19 cellular contexts compared by ENCODE assay signal in the genomic region with DNA sequence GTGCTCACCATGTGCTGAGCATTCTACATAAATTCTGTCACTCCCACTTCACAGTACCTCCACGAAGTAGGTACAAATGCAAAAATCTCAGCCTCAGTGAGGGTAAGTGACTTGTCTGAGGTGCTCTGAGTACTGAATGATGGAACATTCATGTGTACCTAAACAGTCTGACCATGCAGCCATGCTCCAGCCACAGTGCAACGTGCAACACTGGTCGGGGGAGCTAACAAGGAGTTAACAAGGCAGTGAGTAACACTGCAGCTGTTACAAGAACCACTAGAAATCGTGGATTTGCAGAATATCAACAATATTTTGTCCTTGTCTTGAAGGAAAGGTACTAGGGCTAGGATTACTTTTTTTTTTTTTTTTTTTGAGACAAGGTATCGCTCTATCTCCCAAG. TPM values are rescaled to one million over a fixed set of nuclear protein-coding genes. Genes with fewer than 3 reads are reported as not detected.
A peak's percentile ranks its signal among the peaks of the same experiment; 100 is the strongest.
DNase-seq lines count a peak whose midpoint lies in the region; ATAC-seq, FAIRE-seq and TF ChIP-seq lines count a peak whose summit lies in the region.
"Had no signal": no experiment of that assay in that cellular context is flagged by ENCODE, and none has a peak within 500 bp of the region (broad histone marks: within the 10 kb centered on the region; RNA-seq: fewer than 3 reads in every experiment).

No MANE protein-coding gene starts in this region.

- H3K4me2 ChIP-seq in HepG2 (ENCODE audit: low read depth, low read length) = no peak overlapping the region; the same call in 1 of the 2 replicates
- H3K4me2 ChIP-seq in OCI-LY1 (ENCODE audit: low read length) = peak overlapping the region; percentile 15

- TF ChIP-seq POLR2A in HepG2 (IDR thresholded peaks at IDR 0.05; ENCODE audit: insufficient read depth in 1 of 2, low read depth in 2 of 2, low read length in 2 of 2) = no peak
- no peak for TF ChIP-seq POLR2A in right lobe of liver (IDR thresholded peaks at IDR 0.05)

- H4K20me1 ChIP-seq in HepG2 (ENCODE audit: insufficient read depth, low read length) = no peaks in the 10 kb centered on the region
- H4K20me1 ChIP-seq in OCI-LY1 (ENCODE audit: insufficient read depth, low read length) = no peaks in the 10 kb centered on the region

- no peaks in the 10 kb centered on the region for H3K27me3 Mint-ChIP-seq in activated T-helper 17 cell treated with anti-CD3 and anti-CD28 coated beads, Interleukin-2, amount 50 U/mL, for 72 hours
- H3K27me3 Mint-ChIP-seq in stimulated activated memory B cell treated with anti-CD40 and anti-IgM and Interleukin-4, amounts not matched to agents 10 μg/mL and 1 μg/mL and 100 μg/mL, for 72 hours = no peaks in the 10 kb centered on the region

- DNase-seq in HepG2 (ENCODE audit: low spot score) = no peak
- no peak for DNase-seq in right lobe of liver
- DNase-seq in islet precursor cell = no peak
- no peak for DNase-seq in lower lobe of right lung
- no peak for DNase-seq in stimulated activated CD4-positive, alpha-beta T cell treated with anti-CD3 and anti-CD28 coated beads, Interleukin-2, amount 100 ng/mL, for 48 hours
- DNase-seq: BE2C, Calu3, GOT3, NCI-H1048, NCI-H1436 treated with DMSO at 0.1 percent for 48 hours, NCI-H2029, NCI-H526, Peyer's patch had no signal

- intact Hi-C loops in HepG2 (cut with micrococcal nuclease; ENCODE audit: unreplicated experiment) = no loop called here
- intact Hi-C loops in right lobe of liver (cut with DNase I) = no loop called here
- intact Hi-C loops in lower lobe of right lung (cut with DNase I) = no loop called here

- FAIRE-seq in HepG2 (lab: Jason Lieb, UNC) = no peak
- FAIRE-seq: A204.1 had no signal

- H3K9ac ChIP-seq in HepG2 (ENCODE audit: insufficient read depth, low read depth, low read length) (no peak overlapping the region), OCI-LY1 (ENCODE audit: low read length) (peak overlapping the region; percentile 29)

- H3K36me3 Mint-ChIP-seq in activated T-helper 17 cell treated with anti-CD3 and anti-CD28 coated beads, Interleukin-2, amount 50 U/mL, for 72 hours (ENCODE audit: low read depth) = no peaks in the 10 kb centered on the region
- no peaks in the 10 kb centered on the region for H3K36me3 Mint-ChIP-seq in stimulated activated memory B cell treated with anti-CD40 and anti-IgM and Interleukin-4, amounts not matched to agents 10 μg/mL and 1 μg/mL and 100 μg/mL, for 72 hours
- H3K36me3 Mint-ChIP-seq: CD4-positive, alpha-beta memory T cell had no signal

- peaks cover 26% of the 10 kb centered on the region for H3K4me1 Mint-ChIP-seq in activated T-helper 17 cell treated with anti-CD3 and anti-CD28 coated beads, Interleukin-2, amount 50 U/mL, for 72 hours
- peaks cover 88% of the 10 kb centered on the region for H3K4me1 Mint-ChIP-seq in stimulated activated memory B cell treated with anti-CD40 and anti-IgM and Interleukin-4, amounts not matched to agents 10 μg/mL and 1 μg/mL and 100 μg/mL, for 72 hours

- TF ChIP-seq EP300 in HepG2 (IDR thresholded peaks at IDR 0.05; ENCODE audit: low read depth in 2 of 2, low read length in 2 of 2) = no peak
- no peak for TF ChIP-seq EP300 in HepG2 (CRISPR knock-in tag; IDR thresholded peaks at IDR 0.05; ENCODE audit: borderline replicate concordance)

- peak overlapping the region; percentile 67 for H3K4me3 Mint-ChIP-seq in activated T-helper 17 cell treated with anti-CD3 and anti-CD28 coated beads, Interleukin-2, amount 50 U/mL, for 72 hours
- no peak overlapping the region for H3K4me3 Mint-ChIP-seq in stimulated activated memory B cell treated with anti-CD40 and anti-IgM and Interleukin-4, amounts not matched to agents 10 μg/mL and 1 μg/mL and 100 μg/mL, for 72 hours
- H3K4me3 Mint-ChIP-seq: CD4-positive, alpha-beta memory T cell had no signal

- H3K9me3 Mint-ChIP-seq in activated T-helper 17 cell treated with anti-CD3 and anti-CD28 coated beads, Interleukin-2, amount 50 U/mL, for 72 hours = no peaks in the 10 kb centered on the region
- H3K9me3 Mint-ChIP-seq in stimulated activated memory B cell treated with anti-CD40 and anti-IgM and Interleukin-4, amounts not matched to agents 10 μg/mL and 1 μg/mL and 100 μg/mL, for 72 hours = no peaks in the 10 kb centered on the region
- H3K9me3 Mint-ChIP-seq: CD4-positive, alpha-beta memory T cell had no signal

- H3K79me2 ChIP-seq in HepG2 (ENCODE audit: insufficient read depth, low read length) (no peaks in the 10 kb centered on the region), OCI-LY1 (ENCODE audit: insufficient read depth, low read length) (no peaks in the 10 kb centered on the region)

- POLR2A ChIA-PET in HepG2 (lab: Yijun Ruan, JAX) = no interaction called here

- no peaks in the 10 kb centered on the region for H3K9me2 ChIP-seq in OCI-LY1 (ENCODE audit: low read depth, low read length)

- H2AFZ ChIP-seq in HepG2 (ENCODE audit: low read length) (no peak overlapping the region), OCI-LY1 (ENCODE audit: low read length) (no peak overlapping the region)

- no peak for TF ChIP-seq CTCF in HepG2 (CRISPR knock-in tag; IDR thresholded peaks at IDR 0.05)
- no peak for TF ChIP-seq CTCF in right lobe of liver (IDR thresholded peaks at IDR 0.05)
- TF ChIP-seq CTCF in OCI-LY1 (IDR thresholded peaks at IDR 0.05; ENCODE audit: low read length) = no peak
- no peak for TF ChIP-seq CTCF in lower lobe of right lung (IDR thresholded peaks at IDR 0.05)

- 31% methylated on average over 5 of the region's 5 CpGs for WGBS in HepG2 (ENCODE audit: low lambda C conversion rate)
- WGBS in right lobe of liver (ENCODE audit: insufficient coverage, low coverage, low lambda C conversion rate, missing lambda C conversion rate) = 76% methylated on average over 4 of the region's 5 CpGs

- H3K4me3 ChIP-seq in HepG2 (replicated peaks in 1 of 3; ENCODE audit: insufficient read depth in 1 of 3, low read depth in 2 of 3, low read length in 3 of 3) (no peak overlapping the region), right lobe of liver (no peak overlapping the region), OCI-LY1 (ENCODE audit: low read depth, low read length, poor library complexity, severe bottlenecking) (no peak overlapping the region), lower lobe of right lung (no peak overlapping the region)
- H3K4me3 ChIP-seq: Peyer's patch had no signal

- H3K4me1 ChIP-seq in HepG2 (ENCODE audit: insufficient read depth, low read length) (peaks cover 32% of the 10 kb centered on the region), right lobe of liver (peaks cover 0 to 37% (median 0%) of the 10 kb centered on the region in 4 donors), OCI-LY1 (ENCODE audit: insufficient read depth, low read length, severe bottlenecking) (peaks cover 91% of the 10 kb centered on the region), lower lobe of right lung (peaks cover 7% of the 10 kb centered on the region)
- H3K4me1 ChIP-seq: BE2C, Peyer's patch had no signal

- in situ Hi-C loops in HepG2 (cut with HindIII; ENCODE audit: extremely low pct_ligation_motif_present, low pct_unique_long_range_greater_than_20kb) = loop anchor here (25.0 kb wide), 1 partner anchor 271 kb away; a partner anchor contains a TSS

- CTCF ChIA-PET in HepG2 (lab: Yijun Ruan, JAX; ENCODE audit: low intra/inter-chr PET ratio, low total read pairs) = interaction anchor here (0.6 kb wide), 1 partner anchor 198 kb away, joined by 3 read pairs; no protein-coding TSS in a partner anchor

- H3K27ac ChIP-seq in HepG2 (ENCODE audit: extremely low read length, insufficient read depth, low read length) (no peak overlapping the region), right lobe of liver (no peak overlapping the region), OCI-LY1 (ENCODE audit: low read depth, low read length, poor library complexity, severe bottlenecking) (peak overlapping the region; percentile 95), lower lobe of right lung (no peak overlapping the region)
- H3K27ac ChIP-seq: Peyer's patch had no signal

- ATAC-seq in HepG2 (no peak), right lobe of liver (no peak), lower lobe of right lung (no peak)
- no peak for ATAC-seq in activated T-helper 17 cell treated with anti-CD3 and anti-CD28 coated beads, Interleukin-2, amount 50 U/mL, for 72 hours (replicated peaks)
- no peak for ATAC-seq in stimulated activated memory B cell treated with anti-CD40 and anti-IgM and Interleukin-4, amounts not matched to agents 10 μg/mL and 1 μg/mL and 100 μg/mL, for 72 hours
- ATAC-seq: Right ventricle myocardium inferior had no signal

- H3F3A ChIP-seq in OCI-LY1 (ENCODE audit: insufficient read depth, low read length) = no peaks in the 10 kb centered on the region

- peak overlapping the region; percentile 96 for H3K27ac Mint-ChIP-seq in activated T-helper 17 cell treated with anti-CD3 and anti-CD28 coated beads, Interleukin-2, amount 50 U/mL, for 72 hours
- peak overlapping the region; percentile 86 for H3K27ac Mint-ChIP-seq in stimulated activated memory B cell treated with anti-CD40 and anti-IgM and Interleukin-4, amounts not matched to agents 10 μg/mL and 1 μg/mL and 100 μg/mL, for 72 hours

- no TSS peak for BruUV-seq in HepG2 (replicated peaks; lab: Mats Ljungman, UMichigan)

- no peak for TF ChIP-seq RAD21 in HepG2 (CRISPR knock-in tag; IDR thresholded peaks at IDR 0.05)

- no peaks in the 10 kb centered on the region for H3K36me3 ChIP-seq in HepG2 (replicated peaks in 1 of 2; ENCODE audit: control insufficient read depth in 1 of 2, insufficient read depth in 2 of 2, low read length in 2 of 2)
- H3K36me3 ChIP-seq in right lobe of liver = no peaks in the 10 kb centered on the region
- H3K36me3 ChIP-seq in OCI-LY1 (ENCODE audit: insufficient read depth, low read length) = no peaks in the 10 kb centered on the region
- no peaks in the 10 kb centered on the region for H3K36me3 ChIP-seq in lower lobe of right lung
- H3K36me3 ChIP-seq: BE2C, Peyer's patch had no signal

- H3K9me3 ChIP-seq in HepG2 (ENCODE audit: low read length) = no peaks in the 10 kb centered on the region
- no peaks in the 10 kb centered on the region for H3K9me3 ChIP-seq in right lobe of liver
- H3K9me3 ChIP-seq in OCI-LY1 (ENCODE audit: low read length) = no peaks in the 10 kb centered on the region
- no peaks in the 10 kb centered on the region for H3K9me3 ChIP-seq in lower lobe of right lung
- H3K9me3 ChIP-seq: BE2C, Peyer's patch had no signal

- H3K27me3 ChIP-seq in HepG2 (ENCODE audit: control insufficient read depth in 1 of 2, insufficient read depth in 2 of 2, low read length in 2 of 2) (no peaks in the 10 kb centered on the region; a peak in 1 of 5 replicates), right lobe of liver (no peaks in the 10 kb centered on the region), OCI-LY1 (ENCODE audit: insufficient read depth, low read length) (no peaks in the 10 kb centered on the region), lower lobe of right lung (ENCODE audit: low read depth) (no peaks in the 10 kb centered on the region)
- H3K27me3 ChIP-seq: BE2C, Peyer's patch had no signal

RNA-seq across cellular contexts. Expression of a gene that starts 36.6 kb away (rescaled TPM):
- 299 and 369 TPM in 2 replicates for total RNA-seq in HepG2 (2016; rRNA removed; fragmentation: Illumina TruSeq; extraction: Trizol)
- 264 and 285 TPM in 2 replicates for total RNA-seq in HepG2 (2016; cell fraction: cytosol; rRNA removed; fragmentation: Illumina TruSeq; extraction: Trizol; ENCODE audit: low read depth)
- total RNA-seq in HepG2 (2016; cell fraction: insoluble cytoplasmic fraction; rRNA removed; fragmentation: Illumina TruSeq; extraction: Trizol) = 309 and 377 TPM in 2 replicates
- 307 and 313 TPM in 2 replicates for total RNA-seq in HepG2 (2016; cell fraction: membrane; rRNA removed; fragmentation: Illumina TruSeq; extraction: Trizol)
- 175 and 186 TPM in 2 replicates for total RNA-seq in HepG2 (2016; cell fraction: nucleus; rRNA removed; fragmentation: Illumina TruSeq; extraction: Trizol)
- 179 and 216 TPM in 2 replicates for polyA plus RNA-seq in HepG2 (2011; rRNA removed)
- polyA plus RNA-seq in HepG2 (2011; cell fraction: cytosol; rRNA removed) = 94.3 and 126 TPM in 2 replicates
- 54.4 and 62.6 TPM in 2 replicates for polyA plus RNA-seq in HepG2 (2011; cell fraction: nucleus; rRNA removed)
- polyA plus RNA-seq in HepG2 (2012) = 148 and 182 TPM in 2 replicates
- 325 and 381 TPM in 2 replicates for polyA plus RNA-seq in HepG2 (2016; cell fraction: cytosol; fragmentation: Illumina TruSeq; extraction: Trizol; ENCODE audit: low read depth)
- polyA plus RNA-seq in HepG2 (2016; cell fraction: insoluble cytoplasmic fraction; fragmentation: Illumina TruSeq; extraction: Trizol; ENCODE audit: low read depth) = 331 and 354 TPM in 2 replicates
- 233 and 259 TPM in 2 replicates for polyA plus RNA-seq in HepG2 (2016; cell fraction: membrane; fragmentation: Illumina TruSeq; extraction: Trizol; ENCODE audit: low read depth)
- polyA plus RNA-seq in HepG2 (2016; cell fraction: nucleus; fragmentation: Illumina TruSeq; extraction: Trizol; ENCODE audit: insufficient read depth, low read depth) = 182 and 183 TPM in 2 replicates
- 35.8 and 38.7 TPM in 2 replicates for polyA minus RNA-seq in HepG2 (2011; rRNA and poly(A)+ RNA removed; ENCODE audit: low replicate concordance)
- polyA minus RNA-seq in HepG2 (2011; cell fraction: cytosol; rRNA and poly(A)+ RNA removed) = 26.0 and 35.7 TPM in 2 replicates
- polyA minus RNA-seq in HepG2 (2011; cell fraction: nucleus; rRNA and poly(A)+ RNA removed) = 279 and 305 TPM in 2 replicates
- 100 to 1,000 TPM; 164 to 236 (median 183) TPM for total RNA-seq in right lobe of liver
- total RNA-seq in activated T-helper 17 cell treated with anti-CD3 and anti-CD28 coated beads, Interleukin-2, amount 50 U/mL, for 72 hours = 100 to 1,000 TPM; 406 to 520 TPM
- total RNA-seq in lower lobe of right lung = 108 TPM
